In genomic region chr2:236743623-236744280, GRCh38 we compare ENCODE assay signal across 17 cellular contexts.
DNase-seq lines count a peak whose midpoint lies in the region; ATAC-seq and TF ChIP-seq lines count a peak whose summit lies in the region.
"Had no signal": no experiment of that assay in that cellular context is flagged by ENCODE, and none has a peak within 500 bp of the region (broad histone marks: within the 10 kb centered on the region; RNA-seq: fewer than 3 reads in every experiment).

No MANE protein-coding gene starts in this region.

- no peaks in the 10 kb centered on the region for H4K20me1 ChIP-seq in GM23338 (replicated peaks; ENCODE audit: insufficient read depth)

- H3K36me3 ChIP-seq in GM23338 (ENCODE audit: insufficient read depth) (no peaks in the 10 kb centered on the region), suprapubic skin (no peaks in the 10 kb centered on the region)
- H3K36me3 ChIP-seq: colonic mucosa, right lobe of liver had no signal

- H3K4me1 Mint-ChIP-seq in GM23338: peaks cover 24% of the 10 kb centered on the region
- H3K4me1 Mint-ChIP-seq: activated CD4-positive, alpha-beta T cell treated with anti-CD3 and anti-CD28 coated beads, Interleukin-2, amount 10 ng/mL, durations not matched to agents 24 days and 14 days had no signal

- H3K4me3 ChIP-seq in GM23338 (no peak overlapping the region), suprapubic skin (no peak overlapping the region)
- H3K4me3 ChIP-seq: colonic mucosa, right lobe of liver had no signal

- H3K27ac ChIP-seq in GM23338 (ENCODE audit: low read depth): no peak overlapping the region
- peak overlapping the region; percentile 67 for H3K27ac ChIP-seq in suprapubic skin
- H3K27ac ChIP-seq: colonic mucosa, HL-60, right lobe of liver had no signal

- 56% methylated on average over 5 of the region's 5 CpGs for WGBS in suprapubic skin

- H3K36me3 Mint-ChIP-seq in GM23338 (ENCODE audit: low read depth): no peaks in the 10 kb centered on the region

- TF ChIP-seq CTCF in GM23338 (conservative IDR thresholded peaks at IDR 0.05; ENCODE audit: low read depth in 2 of 2): no peak
- TF ChIP-seq CTCF in suprapubic skin (IDR thresholded peaks at IDR 0.05): no peak

- H3K27me3 Mint-ChIP-seq in GM23338 (ENCODE audit: insufficient read depth, low read depth, poor library complexity): peaks cover 4% of the 10 kb centered on the region

- H3K79me2 ChIP-seq in GM23338 (replicated peaks; ENCODE audit: insufficient read depth): no peaks in the 10 kb centered on the region

- H2AFZ ChIP-seq in GM23338: peak overlapping the region; percentile 28; the same call in 1 of the 2 replicates

- H3F3A ChIP-seq in GM23338 (replicated peaks; ENCODE audit: low read depth): no peaks in the 10 kb centered on the region

- no peak overlapping the region for H3K27ac Mint-ChIP-seq in GM23338
- H3K27ac Mint-ChIP-seq: activated CD4-positive, alpha-beta T cell treated with anti-CD3 and anti-CD28 coated beads, Interleukin-2, amount 10 ng/mL, durations not matched to agents 24 days and 14 days had no signal

- H3K4me2 ChIP-seq in GM23338: no peak overlapping the region

- TF ChIP-seq POLR2A in suprapubic skin (IDR thresholded peaks at IDR 0.05): no peak

- H3K9me3 ChIP-seq in suprapubic skin: no peaks in the 10 kb centered on the region
- H3K9me3 ChIP-seq: colonic mucosa, right lobe of liver had no signal

- no peaks in the 10 kb centered on the region; the same call in 2 of the 3 replicates for H3K9me3 Mint-ChIP-seq in GM23338
- H3K9me3 Mint-ChIP-seq: activated CD4-positive, alpha-beta T cell treated with anti-CD3 and anti-CD28 coated beads, Interleukin-2, amount 10 ng/mL, durations not matched to agents 24 days and 14 days had no signal

- no peak for ATAC-seq in GM23338
- ATAC-seq in GM18519 (IDR thresholded peaks at IDR 0.05; ENCODE audit: low FRiP score, unreplicated experiment): no peak
- no peak for ATAC-seq in left lobe of liver
- ATAC-seq: right lobe of liver had no signal

- H3K9me2 ChIP-seq in GM23338 (ENCODE audit: insufficient read depth): peaks cover 3% of the 10 kb centered on the region; the same call in 1 of the 2 replicates

- no peak for TF ChIP-seq EP300 in suprapubic skin (IDR thresholded peaks at IDR 0.05)

- H3K4me1 ChIP-seq in GM23338 (ENCODE audit: insufficient read depth) (peaks cover 12% of the 10 kb centered on the region), suprapubic skin (peaks cover 49% of the 10 kb centered on the region)
- H3K4me1 ChIP-seq: colonic mucosa, right lobe of liver had no signal

- H3K4me3 Mint-ChIP-seq in GM23338: no peak overlapping the region
- H3K4me3 Mint-ChIP-seq: activated CD4-positive, alpha-beta T cell treated with anti-CD3 and anti-CD28 coated beads, Interleukin-2, amount 10 ng/mL, durations not matched to agents 24 days and 14 days had no signal

- H3K27me3 ChIP-seq in GM23338 (ENCODE audit: insufficient read depth) (no peaks in the 10 kb centered on the region), suprapubic skin (no peaks in the 10 kb centered on the region)
- H3K27me3 ChIP-seq: colonic mucosa, right lobe of liver had no signal

- DNase-seq in GM23338 (ENCODE audit: low spot score) (no peak), astrocyte of the hippocampus (ENCODE audit: low read depth, low spot score) (peak; percentile 79), iris pigment epithelial cell (ENCODE audit: low read depth) (peak; percentile 90), suprapubic skin (ENCODE audit: low spot score in 2 of 2) (no peak), NCI-H2081 (lab: John Stamatoyannopoulos, UW) (no peak), RPMI8226 (no peak), left lobe of liver (ENCODE audit: low spot score) (no peak)
- DNase-seq: activated CD4-positive, alpha-beta T cell treated with anti-CD3 and anti-CD28 coated beads, Interleukin-2, amount 10 ng/mL, durations not matched to agents 24 days and 14 days; activated effector memory CD4-positive, alpha-beta T cell treated with Interleukin-2 at 50 U/mL for 16 hours; colonic mucosa; DMS 273 treated with DMSO at 0.1 percent for 48 hours; head of caudate nucleus; NCI-H1105 treated with DMSO at 0.1 percent for 48 hours; NCI-H774; right lobe of liver had no signal

TF ChIP-seq in GM23338, 12 proteins besides CTCF, POLR2A, EP300 and RAD21:
- no peak for TF ChIP-seq STAT1 (IDR thresholded peaks at IDR 0.05; ENCODE audit: unreplicated experiment)
- no peak for TF ChIP-seq ETS1 (IDR thresholded peaks at IDR 0.05)
- TF ChIP-seq EZH2phosphoT487 (IDR thresholded peaks at IDR 0.05; ENCODE audit: unreplicated experiment): no peak
- TF ChIP-seq, protein P1, sequence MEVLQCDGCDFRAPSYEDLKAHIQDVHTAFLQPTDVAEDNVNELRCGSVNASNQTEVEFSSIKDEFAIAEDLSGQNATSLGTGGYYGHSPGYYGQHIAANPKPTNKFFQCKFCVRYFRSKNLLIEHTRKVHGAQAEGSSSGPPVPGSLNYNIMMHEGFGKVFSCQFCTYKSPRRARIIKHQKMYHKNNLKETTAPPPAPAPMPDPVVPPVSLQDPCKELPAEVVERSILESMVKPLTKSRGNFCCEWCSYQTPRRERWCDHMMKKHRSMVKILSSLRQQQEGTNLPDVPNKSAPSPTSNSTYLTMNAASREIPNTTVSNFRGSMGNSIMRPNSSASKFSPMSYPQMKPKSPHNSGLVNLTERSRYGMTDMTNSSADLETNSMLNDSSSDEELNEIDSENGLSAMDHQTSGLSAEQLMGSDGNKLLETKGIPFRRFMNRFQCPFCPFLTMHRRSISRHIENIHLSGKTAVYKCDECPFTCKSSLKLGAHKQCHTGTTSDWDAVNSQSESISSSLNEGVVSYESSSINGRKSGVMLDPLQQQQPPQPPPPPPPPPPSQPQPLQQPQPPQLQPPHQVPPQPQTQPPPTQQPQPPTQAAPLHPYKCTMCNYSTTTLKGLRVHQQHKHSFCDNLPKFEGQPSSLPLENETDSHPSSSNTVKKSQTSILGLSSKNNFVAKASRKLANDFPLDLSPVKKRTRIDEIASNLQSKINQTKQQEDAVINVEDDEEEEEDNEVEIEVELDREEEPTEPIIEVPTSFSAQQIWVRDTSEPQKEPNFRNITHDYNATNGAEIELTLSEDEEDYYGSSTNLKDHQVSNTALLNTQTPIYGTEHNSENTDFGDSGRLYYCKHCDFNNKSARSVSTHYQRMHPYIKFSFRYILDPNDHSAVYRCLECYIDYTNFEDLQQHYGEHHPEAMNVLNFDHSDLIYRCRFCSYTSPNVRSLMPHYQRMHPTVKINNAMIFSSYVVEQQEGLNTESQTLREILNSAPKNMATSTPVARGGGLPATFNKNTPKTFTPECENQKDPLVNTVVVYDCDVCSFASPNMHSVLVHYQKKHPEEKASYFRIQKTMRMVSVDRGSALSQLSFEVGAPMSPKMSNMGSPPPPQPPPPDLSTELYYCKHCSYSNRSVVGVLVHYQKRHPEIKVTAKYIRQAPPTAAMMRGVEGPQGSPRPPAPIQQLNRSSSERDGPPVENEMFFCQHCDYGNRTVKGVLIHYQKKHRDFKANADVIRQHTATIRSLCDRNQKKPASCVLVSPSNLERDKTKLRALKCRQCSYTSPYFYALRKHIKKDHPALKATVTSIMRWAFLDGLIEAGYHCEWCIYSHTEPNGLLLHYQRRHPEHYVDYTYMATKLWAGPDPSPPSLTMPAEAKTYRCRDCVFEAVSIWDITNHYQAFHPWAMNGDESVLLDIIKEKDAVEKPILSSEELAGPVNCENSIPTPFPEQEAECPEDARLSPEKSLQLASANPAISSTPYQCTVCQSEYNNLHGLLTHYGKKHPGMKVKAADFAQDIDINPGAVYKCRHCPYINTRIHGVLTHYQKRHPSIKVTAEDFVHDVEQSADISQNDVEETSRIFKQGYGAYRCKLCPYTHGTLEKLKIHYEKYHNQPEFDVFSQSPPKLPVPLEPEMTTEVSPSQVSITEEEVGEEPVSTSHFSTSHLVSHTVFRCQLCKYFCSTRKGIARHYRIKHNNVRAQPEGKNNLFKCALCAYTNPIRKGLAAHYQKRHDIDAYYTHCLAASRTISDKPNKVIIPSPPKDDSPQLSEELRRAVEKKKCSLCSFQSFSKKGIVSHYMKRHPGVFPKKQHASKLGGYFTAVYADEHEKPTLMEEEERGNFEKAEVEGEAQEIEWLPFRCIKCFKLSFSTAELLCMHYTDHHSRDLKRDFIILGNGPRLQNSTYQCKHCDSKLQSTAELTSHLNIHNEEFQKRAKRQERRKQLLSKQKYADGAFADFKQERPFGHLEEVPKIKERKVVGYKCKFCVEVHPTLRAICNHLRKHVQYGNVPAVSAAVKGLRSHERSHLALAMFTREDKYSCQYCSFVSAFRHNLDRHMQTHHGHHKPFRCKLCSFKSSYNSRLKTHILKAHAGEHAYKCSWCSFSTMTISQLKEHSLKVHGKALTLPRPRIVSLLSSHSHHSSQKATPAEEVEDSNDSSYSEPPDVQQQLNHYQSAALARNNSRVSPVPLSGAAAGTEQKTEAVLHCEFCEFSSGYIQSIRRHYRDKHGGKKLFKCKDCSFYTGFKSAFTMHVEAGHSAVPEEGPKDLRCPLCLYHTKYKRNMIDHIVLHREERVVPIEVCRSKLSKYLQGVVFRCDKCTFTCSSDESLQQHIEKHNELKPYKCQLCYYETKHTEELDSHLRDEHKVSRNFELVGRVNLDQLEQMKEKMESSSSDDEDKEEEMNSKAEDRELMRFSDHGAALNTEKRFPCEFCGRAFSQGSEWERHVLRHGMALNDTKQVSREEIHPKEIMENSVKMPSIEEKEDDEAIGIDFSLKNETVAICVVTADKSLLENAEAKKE (CRISPR knock-in tag; IDR thresholded peaks at IDR 0.05): no peak
- no peak for TF ChIP-seq EZH2 (IDR thresholded peaks at IDR 0.05; ENCODE audit: low read depth, unreplicated experiment)
- no peak for TF ChIP-seq NANOG (IDR thresholded peaks at IDR 0.05; ENCODE audit: borderline replicate concordance)
- no peak for TF ChIP-seq JUNB (IDR thresholded peaks at IDR 0.05; ENCODE audit: unreplicated experiment)
- TF ChIP-seq CREB1 (CRISPR knock-in tag; IDR thresholded peaks at IDR 0.05; ENCODE audit: low read depth): no peak
- TF ChIP-seq ZNF114 (CRISPR knock-in tag; IDR thresholded peaks at IDR 0.05): no peak
- no peak for TF ChIP-seq ZNF331 (CRISPR knock-in tag; IDR thresholded peaks at IDR 0.05; ENCODE audit: low read depth)
- TF ChIP-seq POLR2AphosphoS5 (IDR thresholded peaks at IDR 0.05; ENCODE audit: low read depth): no peak

Comparison
In these comparisons a context has a peak if more than half of its experiments do, and no peak if none do; other contexts are left out.
1. DNase-seq: peak in astrocyte of the hippocampus (single experiment) and iris pigment epithelial cell (single experiment); none in GM23338 (single experiment), suprapubic skin (0 of 2), NCI-H2081 (0 of 2), RPMI8226 (single experiment) and left lobe of liver (single experiment).